Comparison of ENCODE assay signal across 16 cellular contexts in genomic region chr2:221389421-221389820, GRCh38.
DNase-seq lines count a peak whose midpoint lies in the region; ATAC-seq, FAIRE-seq and TF ChIP-seq lines count a peak whose summit lies in the region.
"Had no signal": no experiment of that assay in that cellular context is flagged by ENCODE, and none has a peak within 500 bp of the region (broad histone marks: within the 10 kb centered on the region; RNA-seq: fewer than 3 reads in every experiment).

No MANE protein-coding gene starts in this region.

- no peak overlapping the region for H2AK5ac ChIP-seq in H1 (ENCODE audit: low read depth, low read length)

- H2BK5ac ChIP-seq in H1 (ENCODE audit: low read depth, low read length) = no peak overlapping the region

- no peak overlapping the region for H3K14ac ChIP-seq in H1 (ENCODE audit: insufficient read length)

- H4K20me1 ChIP-seq in H1 (replicated peaks in 1 of 2; ENCODE audit: control insufficient read depth in 1 of 2, insufficient read depth in 2 of 2, low read length in 2 of 2) (no peaks in the 10 kb centered on the region), neural progenitor cell (ENCODE audit: low read depth) (no peaks in the 10 kb centered on the region)

- no peaks in the 10 kb centered on the region for H3K9me3 Mint-ChIP-seq in neural progenitor cell
- H3K9me3 Mint-ChIP-seq: CD8-positive, alpha-beta memory T cell had no signal

- intact Hi-C loops in transverse colon (cut with DNase I; ENCODE audit: low total_unique reads) = no loop called here
- intact Hi-C loops in left ventricle myocardium superior (cut with micrococcal nuclease) = no loop called here

- ATAC-seq in GM21619 (IDR thresholded peaks at IDR 0.05; ENCODE audit: unreplicated experiment) (no peak), left ventricle myocardium superior (no peak)

- POLR2A ChIA-PET in H1 (lab: Charles Lee; ENCODE audit: partially characterized antibody) = no interaction called here

- no peak overlapping the region for H2BK12ac ChIP-seq in H1 (ENCODE audit: low read depth, low read length)

- H2BK120ac ChIP-seq in H1 (replicated peaks; ENCODE audit: low read depth, low read length) = no peak overlapping the region

- in situ Hi-C loops in transverse colon (cut with MboI; ENCODE audit: low pct_ligation_motif_present in 1 of 4, low pct_unique_long_range_greater_than_20kb in 1 of 4, low sequenced_read_pairs in 3 of 4) = no loop called here

- H3K36me3 ChIP-seq in H1 (ENCODE audit: control insufficient read depth in 2 of 4, insufficient read depth in 4 of 4, low read length in 3 of 4) = no peaks in the 10 kb centered on the region
- no peaks in the 10 kb centered on the region for H3K36me3 ChIP-seq in neural progenitor cell
- no peaks in the 10 kb centered on the region for H3K36me3 ChIP-seq in transverse colon
- H3K36me3 ChIP-seq: BE2C, HAP-1 had no signal

- no peak overlapping the region for H3K4me2 ChIP-seq in H1 (ENCODE audit: insufficient read depth in 1 of 2, low read depth in 2 of 2, low read length in 2 of 2)
- H3K4me2 ChIP-seq in neural progenitor cell = peak overlapping the region; percentile 48

- H4K5ac ChIP-seq in H1 (ENCODE audit: insufficient read length, low read depth, low read length) = no peak overlapping the region

- H3K79me1 ChIP-seq in H1 (ENCODE audit: low read depth, low read length) = no peaks in the 10 kb centered on the region

- no peaks in the 10 kb centered on the region for H3K36me3 Mint-ChIP-seq in neural progenitor cell
- H3K36me3 Mint-ChIP-seq: CD4-positive, CD25-positive, alpha-beta regulatory T cell; CD8-positive, alpha-beta memory T cell had no signal

- CTCF ChIA-PET in H1 (lab: Charles Lee; ENCODE audit: partially characterized antibody) = interaction anchor here (1.6 kb wide), 1 partner anchor 17 kb away, joined by 4 read pairs; no protein-coding TSS in a partner anchor

- no peaks in the 10 kb centered on the region for H3K9me3 ChIP-seq in H1 (ENCODE audit: insufficient read depth in 2 of 2, low read depth in 1 of 2, low read length in 1 of 2)
- no peaks in the 10 kb centered on the region for H3K9me3 ChIP-seq in neural progenitor cell (ENCODE audit: low read depth)
- no peaks in the 10 kb centered on the region for H3K9me3 ChIP-seq in transverse colon
- H3K9me3 ChIP-seq: BE2C, HAP-1 had no signal

- H2BK15ac ChIP-seq in H1 (ENCODE audit: low read length) = no peak overlapping the region

- H4K8ac ChIP-seq in H1 (ENCODE audit: extremely low read depth, insufficient read depth, low read length) = no peak overlapping the region

- H3F3A ChIP-seq in neural progenitor cell (ENCODE audit: low read depth) = peaks cover 31% of the 10 kb centered on the region

- H3K18ac ChIP-seq in H1 (ENCODE audit: extremely low read depth, low read length) = no peak overlapping the region

- no peak for DNase-seq in H1 (ENCODE audit: low read depth in 1 of 2, low spot score in 2 of 2)
- DNase-seq in neural progenitor cell (ENCODE audit: low spot score) = no peak
- DNase-seq in transverse colon = no peak
- DNase-seq in left ventricle myocardium superior = no peak
- no peak for DNase-seq in activated CD4-positive, alpha-beta T cell treated with anti-CD3 and anti-CD28 coated beads, Interleukin-2, amount 50 U/mL, for 48 hours
- DNase-seq: BE2C; CD4-positive, CD25-positive, alpha-beta regulatory T cell; CD8-positive, alpha-beta memory T cell; COR-L47; DMS53; DND-41; EL had no signal

- FAIRE-seq in H1 (lab: Jason Lieb, UNC) = no peak
- FAIRE-seq: GM12878 had no signal

- peak overlapping the region; percentile 44 for H3K27ac ChIP-seq in VCaP
- H3K27ac ChIP-seq in H1 (ENCODE audit: low read depth, low read length) = no peak overlapping the region
- H3K27ac ChIP-seq in neural progenitor cell = peak overlapping the region; percentile 78
- H3K27ac ChIP-seq in transverse colon = peak overlapping the region in 3 of 4 donors; percentile 1 to 62 (median 8)

- no peak for TF ChIP-seq CTCF in VCaP (conservative IDR thresholded peaks at IDR 0.05)
- no peak for TF ChIP-seq CTCF in H1 (IDR thresholded peaks at IDR 0.05; ENCODE audit: control extremely low read depth in 1 of 3, insufficient read depth in 1 of 3, low read depth in 1 of 3, low read length in 3 of 3)
- no peak for TF ChIP-seq CTCF in neural progenitor cell (IDR thresholded peaks at IDR 0.05)
- TF ChIP-seq CTCF in transverse colon (IDR thresholded peaks at IDR 0.05) = no peak

- H3K4ac ChIP-seq in H1 (replicated peaks; ENCODE audit: insufficient read length, low read depth, low read length) = no peak overlapping the region

- H3K4me1 ChIP-seq in H1 (replicated peaks in 1 of 4; ENCODE audit: control insufficient read depth in 3 of 4, insufficient read depth in 4 of 4, low read length in 3 of 4) (no peaks in the 10 kb centered on the region; a peak in 1 of 7 replicates), neural progenitor cell (peaks cover 34% of the 10 kb centered on the region), transverse colon (peaks cover 0 to 5% (median 0%) of the 10 kb centered on the region in 4 donors)
- H3K4me1 ChIP-seq: BE2C had no signal

- TF ChIP-seq EP300 in H1 (IDR thresholded peaks at IDR 0.05; ENCODE audit: borderline replicate concordance in 1 of 2, low read depth in 2 of 2, low read length in 2 of 2) (no peak), transverse colon (IDR thresholded peaks at IDR 0.05; ENCODE audit: low read depth) (no peak)

- H3K4me3 Mint-ChIP-seq in neural progenitor cell = no peak overlapping the region
- H3K4me3 Mint-ChIP-seq: CD4-positive, CD25-positive, alpha-beta regulatory T cell; CD8-positive, alpha-beta memory T cell had no signal

- H3K4me1 Mint-ChIP-seq in neural progenitor cell = peaks cover 21% of the 10 kb centered on the region
- H3K4me1 Mint-ChIP-seq: CD4-positive, CD25-positive, alpha-beta regulatory T cell; CD8-positive, alpha-beta memory T cell had no signal

- TF ChIP-seq RAD21 in H1 (IDR thresholded peaks at IDR 0.05 in 1 of 2, conservative IDR thresholded peaks at IDR 0.05 in 1 of 2; ENCODE audit: low read depth in 2 of 2, low read length in 2 of 2) = no peak

- H2BK20ac ChIP-seq in H1 (ENCODE audit: low read length) = no peak overlapping the region

- H3K4me3 ChIP-seq in H1 (ENCODE audit: extremely low read depth in 1 of 4, insufficient read depth in 2 of 4, low read depth in 3 of 4, low read length in 4 of 4) = no peak overlapping the region
- H3K4me3 ChIP-seq in neural progenitor cell = no peak overlapping the region
- no peak overlapping the region for H3K4me3 ChIP-seq in transverse colon
- H3K4me3 ChIP-seq: GM12878, HAP-1 had no signal

- H3K27me3 ChIP-seq in H1 (replicated peaks in 1 of 4; ENCODE audit: control insufficient read depth in 3 of 4, extremely low read depth in 1 of 4, insufficient read depth in 3 of 4, low read length in 3 of 4) (no peaks in the 10 kb centered on the region), neural progenitor cell (no peaks in the 10 kb centered on the region), transverse colon (no peaks in the 10 kb centered on the region)
- H3K27me3 ChIP-seq: BE2C had no signal

- no peaks in the 10 kb centered on the region for H3K23me2 ChIP-seq in H1 (ENCODE audit: low read depth, low read length)

- H4K91ac ChIP-seq in H1 (replicated peaks; ENCODE audit: insufficient read length, low read length) = no peak overlapping the region

- H3K56ac ChIP-seq in H1 (replicated peaks; ENCODE audit: insufficient read length, low read depth, low read length) = no peak overlapping the region

- no peak overlapping the region for H3K9ac ChIP-seq in H1 (replicated peaks in 1 of 4; ENCODE audit: extremely low read depth in 1 of 4, low read depth in 3 of 4, low read length in 3 of 4)
- H3K9ac ChIP-seq in neural progenitor cell = no peak overlapping the region

- H3K27me3 Mint-ChIP-seq in neural progenitor cell (ENCODE audit: insufficient read depth, low read depth) = peaks cover 2% of the 10 kb centered on the region

- H3K23ac ChIP-seq in H1 (ENCODE audit: insufficient read length) = no peak overlapping the region

- H3K79me2 ChIP-seq in H1 (ENCODE audit: control insufficient read depth in 1 of 2, insufficient read depth in 2 of 2, low read length in 2 of 2) (no peaks in the 10 kb centered on the region), neural progenitor cell (ENCODE audit: low read depth) (no peaks in the 10 kb centered on the region)

- no peak overlapping the region for H3K27ac Mint-ChIP-seq in neural progenitor cell
- H3K27ac Mint-ChIP-seq: CD4-positive, CD25-positive, alpha-beta regulatory T cell had no signal

- TF ChIP-seq POLR2A in H1 (IDR thresholded peaks at IDR 0.05; ENCODE audit: control extremely low read depth in 1 of 2, low read depth in 2 of 2, low read length in 2 of 2) = no peak
- TF ChIP-seq POLR2A in transverse colon (IDR thresholded peaks at IDR 0.05) = no peak

- H2AFZ ChIP-seq in H1 (ENCODE audit: low read length) (0 out of 2 replicates have a peak overlapping the region, but pooled peaks have one; percentile 26), neural progenitor cell (replicated peaks) (peak overlapping the region; percentile 45)

- WGBS in H1 (ENCODE audit: extremely low coverage in 1 of 2, insufficient coverage in 1 of 2, insufficient read length in 1 of 2, insufficient replicate concordance in 2 of 2, low coverage in 1 of 2, low lambda C conversion rate in 2 of 2, missing lambda C conversion rate in 1 of 2), 2 experiments = 84% methylated on average over 5 of the region's 5 CpGs; no CpG with 5 or more reads in 1 of the 2 experiments
- 80 to 89% methylated on average over 2 to 5 of the region's 5 CpGs for WGBS in transverse colon (ENCODE audit: low coverage in 1 of 2), 2 donors

TF ChIP-seq in H1, 55 proteins besides CTCF, POLR2A, EP300 and RAD21 (continues in another document):
- TF ChIP-seq, protein P1, sequence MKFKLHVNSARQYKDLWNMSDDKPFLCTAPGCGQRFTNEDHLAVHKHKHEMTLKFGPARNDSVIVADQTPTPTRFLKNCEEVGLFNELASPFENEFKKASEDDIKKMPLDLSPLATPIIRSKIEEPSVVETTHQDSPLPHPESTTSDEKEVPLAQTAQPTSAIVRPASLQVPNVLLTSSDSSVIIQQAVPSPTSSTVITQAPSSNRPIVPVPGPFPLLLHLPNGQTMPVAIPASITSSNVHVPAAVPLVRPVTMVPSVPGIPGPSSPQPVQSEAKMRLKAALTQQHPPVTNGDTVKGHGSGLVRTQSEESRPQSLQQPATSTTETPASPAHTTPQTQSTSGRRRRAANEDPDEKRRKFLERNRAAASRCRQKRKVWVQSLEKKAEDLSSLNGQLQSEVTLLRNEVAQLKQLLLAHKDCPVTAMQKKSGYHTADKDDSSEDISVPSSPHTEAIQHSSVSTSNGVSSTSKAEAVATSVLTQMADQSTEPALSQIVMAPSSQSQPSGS (IDR thresholded peaks at IDR 0.05; ENCODE audit: low read length) = no peak
- TF ChIP-seq KDM5A (IDR thresholded peaks at IDR 0.05; ENCODE audit: low read length) (no peak), GABPA (IDR thresholded peaks at IDR 0.05; ENCODE audit: borderline replicate concordance, insufficient read depth, low read length) (no peak), HDAC2 (IDR thresholded peaks at IDR 0.05; ENCODE audit: borderline replicate concordance in 1 of 2, low read depth in 2 of 2, low read length in 2 of 2) (no peak), SIRT6 (IDR thresholded peaks at IDR 0.05; ENCODE audit: low read length) (no peak), RNF2 (IDR thresholded peaks at IDR 0.05; ENCODE audit: borderline replicate concordance, low read depth, low read length, missing control alignments, poor library complexity, severe bottlenecking) (no peak), RXRA (IDR thresholded peaks at IDR 0.05; ENCODE audit: insufficient read depth, low read depth, low read length) (no peak)
